10 cellular contexts compared by ENCODE assay signal in the genomic region with DNA sequence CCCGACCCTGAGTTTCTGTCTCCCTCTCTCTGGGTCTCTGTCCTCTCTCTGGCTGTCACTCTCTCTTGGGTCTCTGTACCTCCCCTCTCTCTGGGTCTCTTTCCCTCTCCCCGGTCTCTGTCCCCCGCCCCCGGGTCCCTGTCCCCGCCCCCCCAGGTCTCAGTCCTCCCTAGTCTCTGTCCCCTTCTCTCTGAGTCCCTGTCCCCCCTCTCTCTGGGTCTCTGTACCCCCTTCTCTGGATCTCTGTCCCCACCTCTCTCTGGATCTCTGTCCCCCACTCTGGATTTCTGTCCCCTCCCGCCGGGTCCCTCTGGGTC. TPM values are rescaled to one million over a fixed set of nuclear protein-coding genes. Genes with fewer than 3 reads are reported as not detected.
DNase-seq lines count a peak whose midpoint lies in the region; ATAC-seq and TF ChIP-seq lines count a peak whose summit lies in the region.
"Had no signal": no experiment of that assay in that cellular context is flagged by ENCODE, and none has a peak within 500 bp of the region (broad histone marks: within the 10 kb centered on the region; RNA-seq: fewer than 3 reads in every experiment).

No MANE protein-coding gene starts in this region.

- H3K4me1 ChIP-seq in liver (ENCODE audit: control insufficient read depth in 4 of 4, insufficient read depth in 4 of 4, low read length in 3 of 4), result peaks cover 7 to 32% (median 18%) of the 10 kb centered on the region in 4 donors
- peaks cover 4 to 54% (median 49%) of the 10 kb centered on the region in 5 donors for H3K4me1 ChIP-seq in subcutaneous abdominal adipose tissue (ENCODE audit: control insufficient read depth in 5 of 5, insufficient read depth in 5 of 5, low read length in 5 of 5)

- no peak for TF ChIP-seq CTCF in liver (IDR thresholded peaks at IDR 0.05; ENCODE audit: low read depth, low read length, missing input control)

- WGBS in liver, result 12% methylated on average over 7 of the region's 7 CpGs

- no peaks in the 10 kb centered on the region for H3K9me3 ChIP-seq in liver (ENCODE audit: control insufficient read depth in 4 of 4, low read length in 3 of 4)
- no peaks in the 10 kb centered on the region for H3K9me3 ChIP-seq in subcutaneous abdominal adipose tissue (ENCODE audit: control insufficient read depth in 5 of 5, low read length in 5 of 5)

- H3K9ac ChIP-seq in liver (ENCODE audit: low read depth in 1 of 2, low read length in 2 of 2) (peak overlapping the region; percentile 70 to 92), subcutaneous abdominal adipose tissue (ENCODE audit: low read length in 5 of 5) (peak overlapping the region in 2 of 5 donors; percentile 43 to 66)

- H3K27ac ChIP-seq in liver (ENCODE audit: low read depth in 1 of 2, low read length in 2 of 2) (peak overlapping the region; percentile 90 to 96), subcutaneous abdominal adipose tissue (ENCODE audit: low read depth, low read length) (peak overlapping the region; percentile 99)

- DNase-seq in T-helper 1 cell (no peak), DMS79 (lab: John Stamatoyannopoulos, UW) (no peak), midbrain (lab: John Stamatoyannopoulos, UW) (no peak)
- peak in 1 of 2 donors; percentile 29 for DNase-seq in activated T-cell treated with anti-CD3 and anti-CD28 coated beads, Interleukin-2, amount 50 U/mL, for 72 hours
- DNase-seq: NCI-H1694 treated with DMSO at 0.1 percent for 48 hours had no signal

- no peak for TF ChIP-seq RAD21 in liver (IDR thresholded peaks at IDR 0.05)

- H3K36me3 ChIP-seq in liver (ENCODE audit: control insufficient read depth in 4 of 4, insufficient read depth in 3 of 4, low read depth in 1 of 4, low read length in 3 of 4), result peaks cover 0 to 5% (median 1%) of the 10 kb centered on the region in 4 donors
- peaks cover 0 to 14% (median 7%) of the 10 kb centered on the region in 5 donors for H3K36me3 ChIP-seq in subcutaneous abdominal adipose tissue (ENCODE audit: control insufficient read depth in 5 of 5, insufficient read depth in 5 of 5, low read length in 5 of 5)

- H3K4me3 Mint-ChIP-seq in T-helper 1 cell treated with Interleukin-12 subunit alpha and Interleukin-12 subunit beta and Interleukin-4 antibody, amounts not matched to agents 30 μg/mL and 1 μg/mL, for 36 hours, result peak overlapping the region; percentile 98
- H3K4me3 Mint-ChIP-seq in activated T-cell treated with anti-CD3 and anti-CD28 coated beads, Interleukin-2, amount 50 U/mL, for 72 hours, result peak overlapping the region; percentile 94 to 100

- H3K4me1 Mint-ChIP-seq in T-helper 1 cell treated with Interleukin-12 subunit alpha and Interleukin-12 subunit beta and Interleukin-4 antibody, amounts not matched to agents 30 μg/mL and 1 μg/mL, for 36 hours (ENCODE audit: low read depth), result peaks cover 47% of the 10 kb centered on the region
- H3K4me1 Mint-ChIP-seq in activated T-cell treated with anti-CD3 and anti-CD28 coated beads, Interleukin-2, amount 50 U/mL, for 72 hours (ENCODE audit: low read depth), result peaks cover 81% of the 10 kb centered on the region

- H3K27me3 Mint-ChIP-seq in T-helper 1 cell treated with Interleukin-12 subunit alpha and Interleukin-12 subunit beta and Interleukin-4 antibody, amounts not matched to agents 30 μg/mL and 1 μg/mL, for 36 hours (ENCODE audit: low read depth), result no peaks in the 10 kb centered on the region
- H3K27me3 Mint-ChIP-seq in activated T-cell treated with anti-CD3 and anti-CD28 coated beads, Interleukin-2, amount 50 U/mL, for 72 hours (ENCODE audit: low read depth), result no peaks in the 10 kb centered on the region

- H3K27me3 ChIP-seq in liver (ENCODE audit: control insufficient read depth in 4 of 4, insufficient read depth in 4 of 4, low read length in 3 of 4), result no peaks in the 10 kb centered on the region
- H3K27me3 ChIP-seq in subcutaneous abdominal adipose tissue (ENCODE audit: control insufficient read depth in 5 of 5, insufficient read depth in 4 of 5, low read length in 5 of 5), result no peaks in the 10 kb centered on the region

- no peak for ATAC-seq in activated T-cell treated with anti-CD3 and anti-CD28 coated beads, Interleukin-2, amount 50 U/mL, for 72 hours (replicated peaks in 1 of 2)
- no peak for ATAC-seq in SK-N-SH treated with all-trans-retinoic acid at 6 μM for 48 hours

- peak overlapping the region; percentile 96 for H3K27ac Mint-ChIP-seq in T-helper 1 cell treated with Interleukin-12 subunit alpha and Interleukin-12 subunit beta and Interleukin-4 antibody, amounts not matched to agents 30 μg/mL and 1 μg/mL, for 36 hours
- H3K27ac Mint-ChIP-seq in activated T-cell treated with anti-CD3 and anti-CD28 coated beads, Interleukin-2, amount 50 U/mL, for 72 hours, result peak overlapping the region; percentile 99

- H3K9me3 Mint-ChIP-seq in T-helper 1 cell treated with Interleukin-12 subunit alpha and Interleukin-12 subunit beta and Interleukin-4 antibody, amounts not matched to agents 30 μg/mL and 1 μg/mL, for 36 hours, result no peaks in the 10 kb centered on the region
- no peaks in the 10 kb centered on the region for H3K9me3 Mint-ChIP-seq in activated T-cell treated with anti-CD3 and anti-CD28 coated beads, Interleukin-2, amount 50 U/mL, for 72 hours

- peak overlapping the region; percentile 18 to 53 (median 27) for H3K4me3 ChIP-seq in liver (ENCODE audit: low read depth in 1 of 3, low read length in 3 of 3)
- no peak overlapping the region for H3K4me3 ChIP-seq in subcutaneous abdominal adipose tissue (ENCODE audit: low read depth in 1 of 5, low read length in 5 of 5)

- H3K36me3 Mint-ChIP-seq in T-helper 1 cell treated with Interleukin-12 subunit alpha and Interleukin-12 subunit beta and Interleukin-4 antibody, amounts not matched to agents 30 μg/mL and 1 μg/mL, for 36 hours (ENCODE audit: low read depth), result peaks cover 37% of the 10 kb centered on the region
- H3K36me3 Mint-ChIP-seq in activated T-cell treated with anti-CD3 and anti-CD28 coated beads, Interleukin-2, amount 50 U/mL, for 72 hours (ENCODE audit: insufficient read depth in 2 of 2), result peaks cover 16 to 22% of the 10 kb centered on the region in 2 donors

TF ChIP-seq in liver, 16 proteins besides CTCF, POLR2A, EP300 and RAD21:
- TF ChIP-seq SP1 (IDR thresholded peaks at IDR 0.05) (no peak), HNF4A (conservative IDR thresholded peaks at IDR 0.05) (no peak), HNF4G (IDR thresholded peaks at IDR 0.05) (no peak)
- TF ChIP-seq, protein P1, sequence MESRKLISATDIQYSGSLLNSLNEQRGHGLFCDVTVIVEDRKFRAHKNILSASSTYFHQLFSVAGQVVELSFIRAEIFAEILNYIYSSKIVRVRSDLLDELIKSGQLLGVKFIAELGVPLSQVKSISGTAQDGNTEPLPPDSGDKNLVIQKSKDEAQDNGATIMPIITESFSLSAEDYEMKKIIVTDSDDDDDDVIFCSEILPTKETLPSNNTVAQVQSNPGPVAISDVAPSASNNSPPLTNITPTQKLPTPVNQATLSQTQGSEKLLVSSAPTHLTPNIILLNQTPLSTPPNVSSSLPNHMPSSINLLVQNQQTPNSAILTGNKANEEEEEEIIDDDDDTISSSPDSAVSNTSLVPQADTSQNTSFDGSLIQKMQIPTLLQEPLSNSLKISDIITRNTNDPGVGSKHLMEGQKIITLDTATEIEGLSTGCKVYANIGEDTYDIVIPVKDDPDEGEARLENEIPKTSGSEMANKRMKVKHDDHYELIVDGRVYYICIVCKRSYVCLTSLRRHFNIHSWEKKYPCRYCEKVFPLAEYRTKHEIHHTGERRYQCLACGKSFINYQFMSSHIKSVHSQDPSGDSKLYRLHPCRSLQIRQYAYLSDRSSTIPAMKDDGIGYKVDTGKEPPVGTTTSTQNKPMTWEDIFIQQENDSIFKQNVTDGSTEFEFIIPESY (IDR thresholded peaks at IDR 0.05), result no peak
- TF ChIP-seq, protein P2, sequence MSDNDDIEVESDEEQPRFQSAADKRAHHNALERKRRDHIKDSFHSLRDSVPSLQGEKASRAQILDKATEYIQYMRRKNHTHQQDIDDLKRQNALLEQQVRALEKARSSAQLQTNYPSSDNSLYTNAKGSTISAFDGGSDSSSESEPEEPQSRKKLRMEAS (IDR thresholded peaks at IDR 0.05), result no peak
TF ChIP-seq in liver: peak in this region for 0.

TF ChIP-seq in SK-N-SH treated with all-trans-retinoic acid at 6 μM for 48 hours, 23 proteins besides CTCF, POLR2A, EP300 and RAD21:
- TF ChIP-seq ZNF565 (CRISPR knock-in tag; conservative IDR thresholded peaks at IDR 0.05; ENCODE audit: low read depth) (no peak), ZC3H10 (CRISPR knock-in tag; IDR thresholded peaks at IDR 0.05) (no peak), PPARA (CRISPR knock-in tag; IDR thresholded peaks at IDR 0.05; ENCODE audit: borderline replicate concordance) (no peak)

RNA-seq across cellular contexts. Expression of a gene that starts 2.3 kb away (rescaled TPM):
- total RNA-seq in activated T-cell treated with anti-CD3 and anti-CD28 coated beads, Interleukin-2, amount 50 U/mL, for 72 hours, result 100 to 1,000 TPM; 681 to 811 TPM
- total RNA-seq in liver, result 1,000 to 10,000 TPM; 2,528 to 9,360 TPM
- polyA plus RNA-seq in liver, result over 10,000 TPM; 15,042 to 16,395 TPM

RNA-seq across cellular contexts. Expression of a gene that starts 8.1 kb away (rescaled TPM):
- 100 to 1,000 TPM; 318 to 448 TPM for total RNA-seq in activated T-cell treated with anti-CD3 and anti-CD28 coated beads, Interleukin-2, amount 50 U/mL, for 72 hours
- total RNA-seq in liver, result 10 to 100 TPM; 10.8 to 18.7 TPM
- 10 to 100 TPM; 10.5 to 27.0 TPM for polyA plus RNA-seq in liver

RNA-seq across cellular contexts. Expression of a gene that starts 29.3 kb away (rescaled TPM):
- total RNA-seq in activated T-cell treated with anti-CD3 and anti-CD28 coated beads, Interleukin-2, amount 50 U/mL, for 72 hours, result 1 to 10 TPM; 3.2 to 3.6 TPM
- 1 to 10 TPM in 1 of 2 donors, not detected in 1; 1.3 TPM for total RNA-seq in liver
- polyA plus RNA-seq in liver, result under 1 TPM in 1 of 2 donors, not detected in 1; 0.16 TPM
- total RNA-seq: A172 had no signal

RNA-seq across cellular contexts. Expression of a gene that starts 30.3 kb away (rescaled TPM):
- 10 to 100 TPM; 25.9 to 29.4 TPM for total RNA-seq in activated T-cell treated with anti-CD3 and anti-CD28 coated beads, Interleukin-2, amount 50 U/mL, for 72 hours
- total RNA-seq in liver, result 1 to 10 TPM; 8.4 to 8.7 TPM
- polyA plus RNA-seq in liver, result 1 to 10 TPM; 2.6 to 4.2 TPM

RNA-seq across cellular contexts. Expression of a gene that starts 30.9 kb away (rescaled TPM):
- total RNA-seq in activated T-cell treated with anti-CD3 and anti-CD28 coated beads, Interleukin-2, amount 50 U/mL, for 72 hours, result 10 to 100 TPM; 83.4 to 92.5 TPM
- 10 to 100 TPM; 52.5 to 80.1 TPM for total RNA-seq in liver
- 10 to 100 TPM; 29.6 to 46.7 TPM for polyA plus RNA-seq in liver

Comparison
In these comparisons a context has a peak if more than half of its experiments do, and no peak if none do; other contexts are left out.
1. H3K4me3 ChIP-seq: peak in liver (3 of 3); none in subcutaneous abdominal adipose tissue (0 of 5).
2. RNA of a gene that starts 8.1 kb away (total RNA-seq): 318 to 448 TPM in activated T-cell treated with anti-CD3 and anti-CD28 coated beads, Interleukin-2, amount 50 U/mL, for 72 hours; 10.8 to 18.7 TPM in liver; every median in the first group is over 10 times any median in the second.